ENCODE assay signal across 18 cellular contexts in the genomic region with DNA sequence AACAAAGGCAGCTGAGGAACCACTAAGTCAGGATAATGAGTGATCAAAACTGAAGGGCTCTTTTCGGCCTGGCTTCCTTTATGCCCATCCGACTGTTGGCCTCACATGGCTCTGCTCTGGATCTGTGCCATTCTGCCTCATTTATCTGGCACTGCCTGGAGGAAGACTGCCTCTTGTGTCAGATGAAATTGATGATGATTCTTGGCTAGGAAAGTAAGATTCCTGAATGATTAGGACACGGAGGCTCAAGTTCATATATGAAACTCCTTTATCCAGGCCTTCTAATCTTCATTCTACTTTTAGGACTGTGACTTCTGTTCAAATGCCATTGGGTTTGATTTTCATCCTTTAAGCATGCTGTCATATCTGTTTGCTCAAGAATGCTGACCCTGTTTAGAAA.
DNase-seq lines count a peak whose midpoint lies in the region; ATAC-seq and TF ChIP-seq lines count a peak whose summit lies in the region.
"Had no signal": no experiment of that assay in that cellular context is flagged by ENCODE, and none has a peak within 500 bp of the region (broad histone marks: within the 10 kb centered on the region; RNA-seq: fewer than 3 reads in every experiment).

No MANE protein-coding gene starts in this region.

- intact Hi-C loops in CD4-positive, alpha-beta T cell (cut with DNase I, micrococcal nuclease), result no loop called here

- H3K9me3 ChIP-seq in CD4-positive, alpha-beta T cell (ENCODE audit: control insufficient read depth, low read length), result no peaks in the 10 kb centered on the region
- H3K9me3 ChIP-seq: BLaER1, lower lobe of right lung, pancreas had no signal

- peak overlapping the region in 4 of 5 experiments; percentile 7 to 81 (median 66) for H3K27ac Mint-ChIP-seq in brain
- H3K27ac Mint-ChIP-seq in CD4-positive, alpha-beta T cell, result no peak overlapping the region
- H3K27ac Mint-ChIP-seq: activated naive CD8-positive, alpha-beta T cell treated with anti-CD3 and anti-CD28 coated beads, Interleukin-2, amount 10 ng/mL, durations not matched to agents 7 days and 5 days; activated T-helper 1 cell treated with anti-CD3 and anti-CD28 coated beads, Interleukin-12 subunit alpha, Interleukin-12 subunit beta, Interleukin-2, Interleukin-4 antibody, amounts not matched to agents 30 ng/mL and 10 ng/mL and 1 ng/mL, durations not matched to agents 14 hours and 24 hours and 36 hours had no signal

- ATAC-seq in omental fat pad (ENCODE audit: low FRiP score), result peak; percentile 48
- ATAC-seq in HG03469 (IDR thresholded peaks at IDR 0.05; ENCODE audit: unreplicated experiment), result no peak
- no peak for ATAC-seq in CD4-positive, alpha-beta T cell (ENCODE audit: poor library complexity)
- ATAC-seq: lower lobe of right lung, pancreas had no signal

- POLR2A ChIA-PET in CD4-positive, alpha-beta T cell (lab: Charles Lee), result no interaction called here

- H3K36me3 Mint-ChIP-seq in brain, result no peaks in the 10 kb centered on the region
- H3K36me3 Mint-ChIP-seq in CD4-positive, alpha-beta T cell (ENCODE audit: low read depth), result no peaks in the 10 kb centered on the region
- H3K36me3 Mint-ChIP-seq: activated naive CD8-positive, alpha-beta T cell treated with anti-CD3 and anti-CD28 coated beads, Interleukin-2, amount 10 ng/mL, durations not matched to agents 7 days and 5 days had no signal

- no peaks in the 10 kb centered on the region for H3K27me3 ChIP-seq in CD4-positive, alpha-beta T cell (ENCODE audit: control insufficient read depth, insufficient read depth, low read length)
- H3K27me3 ChIP-seq: BLaER1 had no signal

- H3K9me3 Mint-ChIP-seq in brain, result no peaks in the 10 kb centered on the region
- H3K9me3 Mint-ChIP-seq in CD4-positive, alpha-beta T cell, result no peaks in the 10 kb centered on the region
- H3K9me3 Mint-ChIP-seq: activated naive CD8-positive, alpha-beta T cell treated with anti-CD3 and anti-CD28 coated beads, Interleukin-2, amount 10 ng/mL, durations not matched to agents 7 days and 5 days; activated T-helper 1 cell treated with anti-CD3 and anti-CD28 coated beads, Interleukin-12 subunit alpha, Interleukin-12 subunit beta, Interleukin-2, Interleukin-4 antibody, amounts not matched to agents 30 ng/mL and 10 ng/mL and 1 ng/mL, durations not matched to agents 14 hours and 24 hours and 36 hours had no signal

- no peak overlapping the region for H3K27ac ChIP-seq in CD4-positive, alpha-beta T cell (ENCODE audit: low read depth, low read length)
- H3K27ac ChIP-seq: BLaER1, lower lobe of right lung, pancreas, SK-N-MC had no signal

- no peaks in the 10 kb centered on the region for H3K27me3 Mint-ChIP-seq in brain
- H3K27me3 Mint-ChIP-seq in CD4-positive, alpha-beta T cell, result peaks cover 13% of the 10 kb centered on the region

- H3K4me3 Mint-ChIP-seq in brain, result no peak overlapping the region
- H3K4me3 Mint-ChIP-seq in CD4-positive, alpha-beta T cell, result no peak overlapping the region
- H3K4me3 Mint-ChIP-seq: activated naive CD8-positive, alpha-beta T cell treated with anti-CD3 and anti-CD28 coated beads, Interleukin-2, amount 10 ng/mL, durations not matched to agents 7 days and 5 days; activated T-helper 1 cell treated with anti-CD3 and anti-CD28 coated beads, Interleukin-12 subunit alpha, Interleukin-12 subunit beta, Interleukin-2, Interleukin-4 antibody, amounts not matched to agents 30 ng/mL and 10 ng/mL and 1 ng/mL, durations not matched to agents 14 hours and 24 hours and 36 hours had no signal

- CTCF ChIA-PET in CD4-positive, alpha-beta T cell (lab: Charles Lee), result no interaction called here

- peak; percentile 30 for DNase-seq in GM03348 (ENCODE audit: low spot score)
- peak; percentile 80 for DNase-seq in NCI-H2029 (lab: John Stamatoyannopoulos, UW)
- DNase-seq in omental fat pad (ENCODE audit: low spot score), result no peak
- DNase-seq in stimulated activated naive CD4-positive, alpha-beta T cell treated with Interleukin-2 at 50 U/mL for 16 hours (lab: John Stamatoyannopoulos, UW), result no peak
- DNase-seq in CD4-positive, alpha-beta T cell, result no peak
- DNase-seq: activated naive CD8-positive, alpha-beta T cell treated with anti-CD3 and anti-CD28 coated beads, Interleukin-2, amount 10 ng/mL, durations not matched to agents 7 days and 5 days; DMS 273 treated with DMSO at 0.1 percent for 48 hours; lower lobe of right lung; NCI-H2081 treated with DMSO at 0.1 percent for 48 hours; pancreas; small intestine; stimulated activated CD4-positive, alpha-beta T cell treated with anti-CD3 and anti-CD28 coated beads, Interleukin-4, amount 100 ng/mL, for 24 hours; T-helper 9 cell had no signal

- TF ChIP-seq CTCF in brain (conservative IDR thresholded peaks at IDR 0.05), result no peak
- no peak for TF ChIP-seq CTCF in omental fat pad (IDR thresholded peaks at IDR 0.05)
- TF ChIP-seq CTCF in CD4-positive, alpha-beta T cell (IDR thresholded peaks at IDR 0.05), result no peak

- H3K4me1 Mint-ChIP-seq in brain, result peaks cover 25% of the 10 kb centered on the region
- H3K4me1 Mint-ChIP-seq in CD4-positive, alpha-beta T cell (ENCODE audit: low read depth), result no peaks in the 10 kb centered on the region
- H3K4me1 Mint-ChIP-seq: activated naive CD8-positive, alpha-beta T cell treated with anti-CD3 and anti-CD28 coated beads, Interleukin-2, amount 10 ng/mL, durations not matched to agents 7 days and 5 days had no signal

Comparison
In these comparisons a context has a peak if more than half of its experiments do, and no peak if none do; other contexts are left out.
1. DNase-seq: peak in GM03348 (single experiment) and NCI-H2029 (single experiment); none in omental fat pad (single experiment), stimulated activated naive CD4-positive, alpha-beta T cell treated with Interleukin-2 at 50 U/mL for 16 hours (single experiment) and CD4-positive, alpha-beta T cell (0 of 10).